9 cellular contexts compared by ENCODE assay signal in the genomic region with DNA sequence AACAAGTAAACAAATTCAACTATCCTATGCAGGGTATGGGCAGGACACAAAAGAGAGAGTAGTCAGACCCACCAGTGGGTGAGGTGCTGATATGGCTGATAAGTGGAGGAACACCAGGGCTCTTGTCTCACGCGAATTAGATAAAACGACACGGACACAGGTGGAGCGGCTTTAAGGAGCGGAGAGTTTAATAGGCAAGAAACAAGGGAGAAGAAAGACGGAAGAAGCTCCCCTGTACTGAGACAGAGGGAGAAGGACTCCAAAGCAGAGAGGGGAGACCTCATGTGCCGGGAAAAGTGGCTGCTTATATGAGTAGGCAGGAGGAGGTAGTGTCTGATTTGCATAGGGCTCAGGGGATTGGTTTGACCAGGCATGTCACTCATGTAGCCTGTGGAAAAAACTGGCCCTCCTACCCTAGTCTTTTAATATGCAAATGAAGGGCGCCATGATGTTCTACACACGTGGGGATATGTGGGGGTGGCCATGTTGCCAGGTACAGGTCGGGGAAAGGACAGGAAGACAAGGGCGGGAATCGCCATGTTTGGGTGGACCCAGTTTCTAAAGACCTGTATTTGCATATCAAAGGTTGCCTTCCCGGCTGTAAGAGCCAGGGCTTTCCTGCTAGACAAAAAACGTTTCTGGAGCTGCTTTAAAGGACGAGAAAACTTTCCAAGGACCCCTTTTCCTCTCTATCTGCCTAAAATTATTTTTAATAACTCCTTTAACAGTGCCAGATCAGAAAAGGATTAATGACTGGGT. TPM values are rescaled to one million over a fixed set of nuclear protein-coding genes. Genes with fewer than 3 reads are reported as not detected.
DNase-seq lines count a peak whose midpoint lies in the region; ATAC-seq and TF ChIP-seq lines count a peak whose summit lies in the region.
"Had no signal": no experiment of that assay in that cellular context is flagged by ENCODE, and none has a peak within 500 bp of the region (broad histone marks: within the 10 kb centered on the region; RNA-seq: fewer than 3 reads in every experiment).

No MANE protein-coding gene starts in this region.

- POLR2A ChIA-PET in CD8-positive, alpha-beta memory T cell (lab: Charles Lee) = no interaction called here

- DNase-seq in CD8-positive, alpha-beta memory T cell = peak; percentile 44 to 83 (median 78)
- DNase-seq in RWPE2 (ENCODE audit: low spot score) = peak; percentile 85
- peak; percentile 66 for DNase-seq in activated naive CD8-positive, alpha-beta T cell treated with anti-CD3 and anti-CD28 coated beads, Interleukin-2, amount 50 U/mL, for 16 hours (ENCODE audit: low read depth, low spot score)
- DNase-seq in heart left ventricle = peak; percentile 59 to 81 (median 70)
- peak; percentile 12 to 93 (median 53) for DNase-seq in posterior cingulate gyrus
- peak; percentile 85 for DNase-seq in upper lobe of right lung

- peak in 1 of 2 donors; percentile 56 for TF ChIP-seq POLR2A in heart left ventricle (IDR thresholded peaks at IDR 0.05)

- peaks cover 4 to 8% of the 10 kb centered on the region in 2 donors for H3K27me3 Mint-ChIP-seq in CD8-positive, alpha-beta memory T cell

- H3K9me3 ChIP-seq in CD8-positive, alpha-beta memory T cell (ENCODE audit: low read length) = no peaks in the 10 kb centered on the region
- H3K9me3 ChIP-seq in HUES48 (ENCODE audit: control insufficient read depth, insufficient read depth, low read length) (no peaks in the 10 kb centered on the region), RWPE2 (ENCODE audit: severe bottlenecking) (no peaks in the 10 kb centered on the region), heart left ventricle (no peaks in the 10 kb centered on the region), upper lobe of right lung (no peaks in the 10 kb centered on the region)

- H3K9ac ChIP-seq in HUES48 (ENCODE audit: low read depth, low read length) = peak overlapping the region; percentile 81

- no peaks in the 10 kb centered on the region for H3K27me3 ChIP-seq in CD8-positive, alpha-beta memory T cell (ENCODE audit: insufficient read depth, low read length, poor library complexity, severe bottlenecking)
- H3K27me3 ChIP-seq in HUES48 (ENCODE audit: control insufficient read depth, insufficient read depth, low read length) (no peaks in the 10 kb centered on the region), RWPE2 (ENCODE audit: insufficient read depth, poor library complexity, severe bottlenecking) (no peaks in the 10 kb centered on the region), heart left ventricle (no peaks in the 10 kb centered on the region), upper lobe of right lung (no peaks in the 10 kb centered on the region)

- no peaks in the 10 kb centered on the region for H3K9me3 Mint-ChIP-seq in CD8-positive, alpha-beta memory T cell

- H3K4me1 ChIP-seq in CD8-positive, alpha-beta memory T cell (ENCODE audit: insufficient read depth, low read length) = peaks cover 7% of the 10 kb centered on the region
- peaks cover 20% of the 10 kb centered on the region for H3K4me1 ChIP-seq in HUES48 (ENCODE audit: control insufficient read depth, insufficient read depth, low read length)
- peaks cover 4% of the 10 kb centered on the region for H3K4me1 ChIP-seq in RWPE2 (ENCODE audit: insufficient read depth, poor library complexity, severe bottlenecking)
- H3K4me1 ChIP-seq in heart left ventricle = peaks cover 0 to 11% (median 0%) of the 10 kb centered on the region in 12 donors
- peaks cover 7% of the 10 kb centered on the region for H3K4me1 ChIP-seq in upper lobe of right lung

- CTCF ChIA-PET in CD8-positive, alpha-beta memory T cell (lab: Charles Lee) = no interaction called here

- H3K36me3 ChIP-seq in CD8-positive, alpha-beta memory T cell (ENCODE audit: insufficient read depth, low read length) = no peaks in the 10 kb centered on the region
- H3K36me3 ChIP-seq in HUES48 (ENCODE audit: control insufficient read depth, insufficient read depth, low read length) = no peaks in the 10 kb centered on the region
- no peaks in the 10 kb centered on the region for H3K36me3 ChIP-seq in RWPE2 (ENCODE audit: low read depth)
- H3K36me3 ChIP-seq in heart left ventricle = no peaks in the 10 kb centered on the region
- H3K36me3 ChIP-seq in upper lobe of right lung = no peaks in the 10 kb centered on the region

- peaks cover 13 to 21% (median 18%) of the 10 kb centered on the region in 3 donors for H3K4me1 Mint-ChIP-seq in CD8-positive, alpha-beta memory T cell

- peak overlapping the region; percentile 61 for H3K4me3 ChIP-seq in CD8-positive, alpha-beta memory T cell (ENCODE audit: low read length)
- H3K4me3 ChIP-seq in HUES48 (ENCODE audit: low read depth, low read length) = peak overlapping the region; percentile 66
- no peak overlapping the region for H3K4me3 ChIP-seq in RWPE2 (ENCODE audit: severe bottlenecking)
- H3K4me3 ChIP-seq in heart left ventricle = peak overlapping the region in 10 of 12 donors; percentile 2 to 57 (median 45)
- H3K4me3 ChIP-seq in upper lobe of right lung = peak overlapping the region; percentile 41

- no peaks in the 10 kb centered on the region for H3K36me3 Mint-ChIP-seq in CD8-positive, alpha-beta memory T cell

- peak overlapping the region; percentile 53 to 97 (median 84) for H3K27ac Mint-ChIP-seq in CD8-positive, alpha-beta memory T cell

- TF ChIP-seq CTCF in RWPE2 (IDR thresholded peaks at IDR 0.05; ENCODE audit: poor library complexity, severe bottlenecking) (no peak), heart left ventricle (IDR thresholded peaks at IDR 0.05) (no peak), upper lobe of right lung (IDR thresholded peaks at IDR 0.05) (no peak)

- peak overlapping the region; percentile 51 for H3K27ac ChIP-seq in CD8-positive, alpha-beta memory T cell (ENCODE audit: low read depth, low read length)
- H3K27ac ChIP-seq in HUES48 (ENCODE audit: low read depth, low read length) = peak overlapping the region; percentile 97
- peak overlapping the region; percentile 1 for H3K27ac ChIP-seq in RWPE2 (ENCODE audit: poor library complexity, severe bottlenecking)
- peak overlapping the region; percentile 11 to 81 (median 65) for H3K27ac ChIP-seq in heart left ventricle
- H3K27ac ChIP-seq in upper lobe of right lung = peak overlapping the region; percentile 78

- intact Hi-C loops in heart left ventricle (cut with DNase I) (loop anchor here in 1 of 10 donors (1.0 kb wide), 1 partner anchor 39 kb away; a partner anchor contains a TSS), posterior cingulate gyrus (cut with DNase I) (no loop called here), upper lobe of right lung (cut with DNase I) (no loop called here)

- 3 to 5% (median 5%) methylated on average over 16 of the region's 16 CpGs for WGBS in heart left ventricle, 4 donors

- ATAC-seq in GM21360 (IDR thresholded peaks at IDR 0.05; ENCODE audit: unreplicated experiment) (peak; percentile 57), RWPE2 (ENCODE audit: low read depth) (peak; percentile 90), heart left ventricle (peak; percentile 89 to 93 (median 93)), upper lobe of right lung (peak; percentile 95)

- H3K4me3 Mint-ChIP-seq in CD8-positive, alpha-beta memory T cell = peak overlapping the region; percentile 70 to 92 (median 77)

RNA-seq across cellular contexts. Expression of a gene that starts 28.8 kb away (rescaled TPM):
- total RNA-seq in CD8-positive, alpha-beta memory T cell = not detected
- polyA plus RNA-seq in CD8-positive, alpha-beta memory T cell = not detected
- total RNA-seq in heart left ventricle (under 1 TPM in 8 of 9 donors, not detected in 1; 0.12 to 0.81 (median 0.41) TPM), upper lobe of right lung (1.7 TPM)
- polyA plus RNA-seq in heart left ventricle = under 1 TPM; 0.14 to 0.23 TPM
- total RNA-seq: T-helper 2 cell treated with Interferon-gamma antibody and Interleukin-4, amounts not matched to agents 100 ng/mL and 5 ng/mL, for 36 hours had no signal

RNA-seq across cellular contexts. Expression of a gene that starts 39.4 kb away (rescaled TPM):
- 1,000 to 10,000 TPM; 1,158 to 1,180 TPM for total RNA-seq in CD8-positive, alpha-beta memory T cell
- 700 TPM for polyA plus RNA-seq in CD8-positive, alpha-beta memory T cell
- 100 to 1,000 TPM; 201 to 289 (median 249) TPM for total RNA-seq in heart left ventricle
- 100 to 1,000 TPM; 255 to 389 TPM for polyA plus RNA-seq in heart left ventricle
- 368 TPM for total RNA-seq in upper lobe of right lung

Comparison
In these comparisons a context has a peak if more than half of its experiments do, and no peak if none do; other contexts are left out.
1. H3K27ac ChIP-seq: peak in every context shown above with its lines; median percentile 97 in HUES48; 78 in upper lobe of right lung; 65 in heart left ventricle; 51 in CD8-positive, alpha-beta memory T cell; 1 in RWPE2.